29 cellular contexts compared by ENCODE assay signal in the genomic region with DNA sequence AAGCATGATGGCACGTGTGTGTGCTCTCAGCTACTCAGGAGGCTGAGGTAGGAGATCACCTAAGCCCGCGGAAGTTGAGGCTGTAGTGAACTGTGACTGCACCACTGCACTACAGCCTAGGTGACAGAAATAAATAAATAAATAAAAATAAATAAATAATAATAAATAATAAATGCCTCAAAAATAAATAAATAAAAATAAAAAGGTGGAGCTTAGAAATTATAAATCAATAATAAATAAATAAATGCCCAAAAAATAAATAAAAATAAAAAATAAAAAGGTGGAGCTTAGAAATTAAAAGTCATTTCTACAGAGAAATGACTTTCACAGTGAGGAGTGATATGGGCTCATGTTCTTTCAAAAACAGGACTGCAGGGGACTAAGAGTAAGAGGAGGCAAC. TPM values are rescaled to one million over a fixed set of nuclear protein-coding genes. Genes with fewer than 3 reads are reported as not detected.
"Had no signal": no experiment of that assay in that cellular context is flagged by ENCODE, and none has a peak within 500 bp of the region (broad histone marks: within the 10 kb centered on the region; RNA-seq: fewer than 3 reads in every experiment).

No MANE protein-coding gene starts in this region.

- H3K27me3 ChIP-seq: pancreas, right lobe of liver, thyroid gland, upper lobe of left lung, vagina had no signal

- H3K9me3 Mint-ChIP-seq: natural killer cell treated with Interleukin-12 subunit alpha and Interleukin-12 subunit beta and Interleukin-15 and Interleukin-18, amount 100 ng/mL, for 72 hours; nephron progenitor cell; neural crest cell; stimulated activated effector memory CD8-positive, alpha-beta T cell treated with anti-CD3 and anti-CD28 coated beads, Interleukin-12 subunit alpha, Interleukin-12 subunit beta, amount 100 ng/mL, for 72 hours; stimulated activated naive B cell treated with anti-CD40 and anti-IgM and Interleukin-4, amounts not matched to agents 10 μg/mL and 1 μg/mL and 100 μg/mL, for 72 hours; stimulated activated naive CD8-positive, alpha-beta T cell treated with anti-CD3 and anti-CD28 coated beads, Interleukin-15, Interleukin-2, amounts not matched to agents 100 ng/mL and 50 ng/mL, for 24 hours had no signal

- H3K36me3 ChIP-seq: neutrophil, pancreas, right lobe of liver, thoracic aorta, thyroid gland, upper lobe of left lung, vagina had no signal

- H3K27ac ChIP-seq: neutrophil, pancreas, psoas muscle, right lobe of liver, sigmoid colon, stomach, thoracic aorta, thyroid gland, tibial nerve, vagina had no signal

- H3K27ac Mint-ChIP-seq: natural killer cell treated with Interleukin-12 subunit alpha and Interleukin-12 subunit beta and Interleukin-15 and Interleukin-18, amount 100 ng/mL, for 72 hours; nephron progenitor cell; progenitor cell of endocrine pancreas; stimulated activated effector memory CD8-positive, alpha-beta T cell treated with anti-CD3 and anti-CD28 coated beads, Interleukin-12 subunit alpha, Interleukin-12 subunit beta, amount 100 ng/mL, for 72 hours; stimulated activated naive B cell treated with anti-CD40 and anti-IgM and Interleukin-4, amounts not matched to agents 10 μg/mL and 1 μg/mL and 100 μg/mL, for 72 hours; stimulated activated naive CD8-positive, alpha-beta T cell treated with anti-CD3 and anti-CD28 coated beads, Interleukin-15, Interleukin-2, amounts not matched to agents 100 ng/mL and 50 ng/mL, for 24 hours had no signal

- H3K9me3 ChIP-seq: neutrophil, pancreas, psoas muscle, right lobe of liver, sigmoid colon, stomach, thoracic aorta, thyroid gland, tibial nerve, upper lobe of left lung, vagina had no signal

- H3K4me1 ChIP-seq: pancreas, psoas muscle, right lobe of liver, stomach had no signal

- H3K36me3 Mint-ChIP-seq: natural killer cell treated with Interleukin-12 subunit alpha and Interleukin-12 subunit beta and Interleukin-15 and Interleukin-18, amount 100 ng/mL, for 72 hours; stimulated activated effector memory CD8-positive, alpha-beta T cell treated with anti-CD3 and anti-CD28 coated beads, Interleukin-12 subunit alpha, Interleukin-12 subunit beta, amount 100 ng/mL, for 72 hours; stimulated activated naive B cell treated with anti-CD40 and anti-IgM and Interleukin-4, amounts not matched to agents 10 μg/mL and 1 μg/mL and 100 μg/mL, for 72 hours had no signal

- FAIRE-seq: pancreas, small intestine, urothelium cell line had no signal

- ATAC-seq: natural killer cell treated with Interleukin-12 subunit alpha and Interleukin-12 subunit beta and Interleukin-15 and Interleukin-18, amount 100 ng/mL, for 72 hours; pancreas; right lobe of liver; stimulated activated effector memory CD8-positive, alpha-beta T cell treated with anti-CD3 and anti-CD28 coated beads, Interleukin-12 subunit alpha, Interleukin-12 subunit beta, amount 100 ng/mL, for 72 hours; stimulated activated naive B cell treated with anti-CD40 and anti-IgM and Interleukin-4, amounts not matched to agents 10 μg/mL and 1 μg/mL and 100 μg/mL, for 72 hours had no signal

- DNase-seq: nephron progenitor cell; nucleus accumbens; pancreas; posterior cingulate gyrus; psoas muscle; right cardiac atrium; right lobe of liver; sigmoid colon; small intestine; stimulated activated CD4-positive, alpha-beta T cell treated with anti-CD3 and anti-CD28 coated beads, Interleukin-15, amount 100 ng/mL, for 24 hours; stimulated activated CD4-positive, alpha-beta T cell treated with anti-CD3 and anti-CD28 coated beads, Interleukin-2, amount 100 ng/mL, for 24 hours; stimulated activated CD4-positive, alpha-beta T cell treated with anti-CD3 and anti-CD28 coated beads, Interleukin-2, amount 100 ng/mL, for 48 hours; stimulated activated CD4-positive, alpha-beta T cell treated with anti-CD3 and anti-CD28 coated beads, Interleukin-4, amount 100 ng/mL, for 24 hours; stimulated activated naive B cell treated with anti-CD40 and anti-IgM and Interleukin-4, amounts not matched to agents 10 μg/mL and 1 μg/mL and 100 μg/mL, for 72 hours; stimulated activated naive CD4-positive, alpha-beta T cell treated with Interleukin-2 at 50 U/mL for 16 hours; stomach; thyroid gland; trophoblast cell; upper lobe of left lung had no signal

- H3K4me3 ChIP-seq: pancreas, psoas muscle, right lobe of liver, sigmoid colon, stomach, thoracic aorta, thyroid gland, tibial nerve, upper lobe of left lung, vagina had no signal

- H3K4me3 Mint-ChIP-seq: natural killer cell treated with Interleukin-12 subunit alpha and Interleukin-12 subunit beta and Interleukin-15 and Interleukin-18, amount 100 ng/mL, for 72 hours; nephron progenitor cell; neural crest cell; stimulated activated effector memory CD8-positive, alpha-beta T cell treated with anti-CD3 and anti-CD28 coated beads, Interleukin-12 subunit alpha, Interleukin-12 subunit beta, amount 100 ng/mL, for 72 hours; stimulated activated naive B cell treated with anti-CD40 and anti-IgM and Interleukin-4, amounts not matched to agents 10 μg/mL and 1 μg/mL and 100 μg/mL, for 72 hours; stimulated activated naive CD8-positive, alpha-beta T cell treated with anti-CD3 and anti-CD28 coated beads, Interleukin-15, Interleukin-2, amounts not matched to agents 100 ng/mL and 50 ng/mL, for 24 hours had no signal

- H3K4me1 Mint-ChIP-seq: stimulated activated effector memory CD8-positive, alpha-beta T cell treated with anti-CD3 and anti-CD28 coated beads, Interleukin-12 subunit alpha, Interleukin-12 subunit beta, amount 100 ng/mL, for 72 hours; stimulated activated naive B cell treated with anti-CD40 and anti-IgM and Interleukin-4, amounts not matched to agents 10 μg/mL and 1 μg/mL and 100 μg/mL, for 72 hours had no signal

RNA-seq across cellular contexts. Expression of gene MALL, which starts 6.0 kb away (rescaled TPM):
- total RNA-seq: natural killer cell treated with Interleukin-12 subunit alpha and Interleukin-12 subunit beta and Interleukin-15 and Interleukin-18, amount 100 ng/mL, for 72 hours had no signal
